1 cellular context compared by ENCODE assay signal in the genomic region with DNA sequence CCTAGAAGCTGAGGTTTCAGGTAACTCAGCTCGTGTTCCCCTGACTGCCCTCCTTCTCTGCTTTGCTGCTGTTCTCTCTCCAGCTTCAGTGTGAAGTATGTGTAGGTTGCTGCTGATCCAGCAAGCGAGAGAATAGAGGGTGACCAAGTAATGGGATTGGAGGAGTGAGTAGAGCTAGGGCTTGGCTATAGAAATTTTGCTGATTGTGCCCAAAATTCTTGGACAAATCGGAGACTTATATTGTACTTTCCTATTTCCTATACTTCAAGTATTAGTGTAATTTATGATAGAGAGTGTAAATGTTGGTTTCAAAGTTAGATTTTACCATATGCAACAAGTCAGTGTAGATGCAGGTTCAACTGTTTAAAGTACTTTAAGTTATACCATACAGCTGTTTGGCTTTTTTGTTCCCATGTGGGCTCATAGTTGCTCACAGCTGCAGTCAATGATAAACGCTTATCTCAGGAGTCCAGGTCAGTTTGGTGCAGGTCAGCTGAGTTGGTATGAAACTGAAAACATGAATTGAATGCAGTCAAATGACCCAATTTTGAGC.
A peak's percentile ranks its signal among the peaks of the same experiment; 100 is the strongest.
TF ChIP-seq lines count a peak whose summit lies in the region.

No MANE protein-coding gene starts in this region.

TF ChIP-seq in K562, 482 proteins besides CTCF, POLR2A, EP300 and RAD21 (continued from another document and continues in another):
- no peak for TF ChIP-seq ZBTB49 (CRISPR knock-in tag; IDR thresholded peaks at IDR 0.05; ENCODE audit: borderline replicate concordance)
- peak; percentile 58; the same call in 1 of the 2 replicates for TF ChIP-seq LCOR (CRISPR knock-in tag; IDR thresholded peaks at IDR 0.05)
- peak; percentile 68; the same call in 1 of the 2 replicates for TF ChIP-seq ADNP (tag; IDR thresholded peaks at IDR 0.05)
- TF ChIP-seq POLR2B (IDR thresholded peaks at IDR 0.05; ENCODE audit: low read depth, partially characterized antibody), result peak; percentile 41
- TF ChIP-seq NBN (IDR thresholded peaks at IDR 0.05; ENCODE audit: low read depth), result peak; percentile 97
- TF ChIP-seq ELF1 (tag; IDR thresholded peaks at IDR 0.05), result 0 out of 2 replicates have a peak, but pooled peaks have one; percentile 49
- TF ChIP-seq ZNF146 (CRISPR knock-in tag; IDR thresholded peaks at IDR 0.05; ENCODE audit: unreplicated experiment), result no peak
- TF ChIP-seq MTA1 (IDR thresholded peaks at IDR 0.05; ENCODE audit: borderline replicate concordance), result peak; percentile 56; the same call in 1 of the 2 replicates
- no peak for TF ChIP-seq RBBP5 (IDR thresholded peaks at IDR 0.05; ENCODE audit: borderline replicate concordance, insufficient read depth, low read length, poor library complexity, severe bottlenecking)
- TF ChIP-seq PHB2 (IDR thresholded peaks at IDR 0.05; ENCODE audit: low read depth), result peak; percentile 96
- TF ChIP-seq JUND (IDR thresholded peaks at IDR 0.05; ENCODE audit: borderline replicate concordance, low read depth, low read length), result peak; percentile 85; the same call in 1 of the 2 replicates
- TF ChIP-seq JUND (tag; IDR thresholded peaks at IDR 0.05; ENCODE audit: borderline replicate concordance, low read depth, low read length), result peak; percentile 50; the same call in 1 of the 3 replicates
- peak; percentile 23; the same call in 1 of the 2 replicates for TF ChIP-seq BCL6 (CRISPR knock-in tag; IDR thresholded peaks at IDR 0.05)
- TF ChIP-seq MNT (conservative IDR thresholded peaks at IDR 0.05), result peak; percentile 82 to 93
- TF ChIP-seq TCF7L2 (IDR thresholded peaks at IDR 0.05; ENCODE audit: low read depth, low read length), result no peak
- no peak for TF ChIP-seq ZNF232 (CRISPR knock-in tag; IDR thresholded peaks at IDR 0.05)
- no peak for TF ChIP-seq NCOA4 (IDR thresholded peaks at IDR 0.05; ENCODE audit: partially characterized antibody)
- TF ChIP-seq CCNT2 (IDR thresholded peaks at IDR 0.05; ENCODE audit: borderline replicate concordance, extremely low read depth, insufficient read length, low read depth, low read length), result peak; percentile 99
- peak; percentile 99 for TF ChIP-seq TAL1 (IDR thresholded peaks at IDR 0.05)
- no peak for TF ChIP-seq ARHGAP35 (IDR thresholded peaks at IDR 0.05; ENCODE audit: partially characterized antibody)
- TF ChIP-seq, protein P1, sequence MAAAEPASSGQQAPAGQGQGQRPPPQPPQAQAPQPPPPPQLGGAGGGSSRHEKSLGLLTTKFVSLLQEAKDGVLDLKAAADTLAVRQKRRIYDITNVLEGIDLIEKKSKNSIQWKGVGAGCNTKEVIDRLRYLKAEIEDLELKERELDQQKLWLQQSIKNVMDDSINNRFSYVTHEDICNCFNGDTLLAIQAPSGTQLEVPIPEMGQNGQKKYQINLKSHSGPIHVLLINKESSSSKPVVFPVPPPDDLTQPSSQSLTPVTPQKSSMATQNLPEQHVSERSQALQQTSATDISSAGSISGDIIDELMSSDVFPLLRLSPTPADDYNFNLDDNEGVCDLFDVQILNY (CRISPR knock-in tag; IDR thresholded peaks at IDR 0.05), result no peak
- no peak for TF ChIP-seq ZNF707 (CRISPR knock-in tag; conservative IDR thresholded peaks at IDR 0.05)
- TF ChIP-seq, protein P2, sequence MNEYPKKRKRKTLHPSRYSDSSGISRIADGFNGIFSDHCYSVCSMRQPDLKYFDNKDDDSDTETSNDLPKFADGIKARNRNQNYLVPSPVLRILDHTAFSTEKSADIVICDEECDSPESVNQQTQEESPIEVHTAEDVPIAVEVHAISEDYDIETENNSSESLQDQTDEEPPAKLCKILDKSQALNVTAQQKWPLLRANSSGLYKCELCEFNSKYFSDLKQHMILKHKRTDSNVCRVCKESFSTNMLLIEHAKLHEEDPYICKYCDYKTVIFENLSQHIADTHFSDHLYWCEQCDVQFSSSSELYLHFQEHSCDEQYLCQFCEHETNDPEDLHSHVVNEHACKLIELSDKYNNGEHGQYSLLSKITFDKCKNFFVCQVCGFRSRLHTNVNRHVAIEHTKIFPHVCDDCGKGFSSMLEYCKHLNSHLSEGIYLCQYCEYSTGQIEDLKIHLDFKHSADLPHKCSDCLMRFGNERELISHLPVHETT (CRISPR knock-in tag; conservative IDR thresholded peaks at IDR 0.05 in 1 of 2, IDR thresholded peaks at IDR 0.05 in 1 of 2), result peak in 1 of 2 experiments; percentile 75; a peak in 1 of 4 replicates
- TF ChIP-seq KAT8 (IDR thresholded peaks at IDR 0.05; ENCODE audit: low read depth), result no peak
- no peak for TF ChIP-seq JUNB (CRISPR knock-in tag; conservative IDR thresholded peaks at IDR 0.05)
- TF ChIP-seq ESRRA (IDR thresholded peaks at IDR 0.05; ENCODE audit: borderline replicate concordance, low read depth), result no peak; the same call in 1 of the 2 replicates
- TF ChIP-seq ATF7 (IDR thresholded peaks at IDR 0.05), result peak; percentile 48; the same call in 1 of the 2 replicates
- 0 out of 2 replicates have a peak, but pooled peaks have one; percentile 9 for TF ChIP-seq ZNF134 (CRISPR knock-in tag; conservative IDR thresholded peaks at IDR 0.05)
- no peak for TF ChIP-seq NUFIP1 (IDR thresholded peaks at IDR 0.05; ENCODE audit: partially characterized antibody)
- no peak for TF ChIP-seq ZNF224 (CRISPR knock-in tag; IDR thresholded peaks at IDR 0.05)
- no peak; the same call in 1 of the 2 replicates for TF ChIP-seq RUNX1 (IDR thresholded peaks at IDR 0.05; ENCODE audit: low read depth)
- TF ChIP-seq ZBTB7A (IDR thresholded peaks at IDR 0.05; ENCODE audit: borderline replicate concordance, control insufficient read depth, low read depth, low read length), result no peak
- no peak for TF ChIP-seq SAFB2 (IDR thresholded peaks at IDR 0.05; ENCODE audit: borderline replicate concordance, low read depth, low read length, severe bottlenecking)
- peak in 1 of 2 experiments; percentile 97; a peak in 2 of 4 replicates for TF ChIP-seq ZMIZ1 (IDR thresholded peaks at IDR 0.05; ENCODE audit: low read depth in 2 of 2, low read length in 2 of 2)
- TF ChIP-seq NR1H2 (CRISPR knock-in tag; IDR thresholded peaks at IDR 0.05), result no peak
- no peak for TF ChIP-seq ZBTB33 (CRISPR knock-in tag; IDR thresholded peaks at IDR 0.05)
- TF ChIP-seq, protein P3, sequence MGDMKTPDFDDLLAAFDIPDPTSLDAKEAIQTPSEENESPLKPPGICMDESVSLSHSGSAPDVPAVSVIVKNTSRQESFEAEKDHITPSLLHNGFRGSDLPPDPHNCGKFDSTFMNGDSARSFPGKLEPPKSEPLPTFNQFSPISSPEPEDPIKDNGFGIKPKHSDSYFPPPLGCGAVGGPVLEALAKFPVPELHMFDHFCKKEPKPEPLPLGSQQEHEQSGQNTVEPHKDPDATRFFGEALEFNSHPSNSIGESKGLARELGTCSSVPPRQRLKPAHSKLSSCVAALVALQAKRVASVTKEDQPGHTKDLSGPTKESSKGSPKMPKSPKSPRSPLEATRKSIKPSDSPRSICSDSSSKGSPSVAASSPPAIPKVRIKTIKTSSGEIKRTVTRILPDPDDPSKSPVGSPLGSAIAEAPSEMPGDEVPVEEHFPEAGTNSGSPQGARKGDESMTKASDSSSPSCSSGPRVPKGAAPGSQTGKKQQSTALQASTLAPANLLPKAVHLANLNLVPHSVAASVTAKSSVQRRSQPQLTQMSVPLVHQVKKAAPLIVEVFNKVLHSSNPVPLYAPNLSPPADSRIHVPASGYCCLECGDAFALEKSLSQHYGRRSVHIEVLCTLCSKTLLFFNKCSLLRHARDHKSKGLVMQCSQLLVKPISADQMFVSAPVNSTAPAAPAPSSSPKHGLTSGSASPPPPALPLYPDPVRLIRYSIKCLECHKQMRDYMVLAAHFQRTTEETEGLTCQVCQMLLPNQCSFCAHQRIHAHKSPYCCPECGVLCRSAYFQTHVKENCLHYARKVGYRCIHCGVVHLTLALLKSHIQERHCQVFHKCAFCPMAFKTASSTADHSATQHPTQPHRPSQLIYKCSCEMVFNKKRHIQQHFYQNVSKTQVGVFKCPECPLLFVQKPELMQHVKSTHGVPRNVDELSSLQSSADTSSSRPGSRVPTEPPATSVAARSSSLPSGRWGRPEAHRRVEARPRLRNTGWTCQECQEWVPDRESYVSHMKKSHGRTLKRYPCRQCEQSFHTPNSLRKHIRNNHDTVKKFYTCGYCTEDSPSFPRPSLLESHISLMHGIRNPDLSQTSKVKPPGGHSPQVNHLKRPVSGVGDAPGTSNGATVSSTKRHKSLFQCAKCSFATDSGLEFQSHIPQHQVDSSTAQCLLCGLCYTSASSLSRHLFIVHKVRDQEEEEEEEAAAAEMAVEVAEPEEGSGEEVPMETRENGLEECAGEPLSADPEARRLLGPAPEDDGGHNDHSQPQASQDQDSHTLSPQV (IDR thresholded peaks at IDR 0.05), result peak; percentile 69
- no peak for TF ChIP-seq THAP7 (CRISPR knock-in tag; IDR thresholded peaks at IDR 0.05)
- TF ChIP-seq BRD4 (IDR thresholded peaks at IDR 0.05), result no peak
- peak; percentile 78 for TF ChIP-seq CREM (IDR thresholded peaks at IDR 0.05; ENCODE audit: low read depth)
- TF ChIP-seq, protein P4, sequence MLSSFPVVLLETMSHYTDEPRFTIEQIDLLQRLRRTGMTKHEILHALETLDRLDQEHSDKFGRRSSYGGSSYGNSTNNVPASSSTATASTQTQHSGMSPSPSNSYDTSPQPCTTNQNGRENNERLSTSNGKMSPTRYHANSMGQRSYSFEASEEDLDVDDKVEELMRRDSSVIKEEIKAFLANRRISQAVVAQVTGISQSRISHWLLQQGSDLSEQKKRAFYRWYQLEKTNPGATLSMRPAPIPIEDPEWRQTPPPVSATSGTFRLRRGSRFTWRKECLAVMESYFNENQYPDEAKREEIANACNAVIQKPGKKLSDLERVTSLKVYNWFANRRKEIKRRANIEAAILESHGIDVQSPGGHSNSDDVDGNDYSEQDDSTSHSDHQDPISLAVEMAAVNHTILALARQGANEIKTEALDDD (IDR thresholded peaks at IDR 0.05), result peak; percentile 89
- 0 out of 4 replicates have a peak, but pooled peaks of 1 of the 2 experiments have one; percentile 32 for TF ChIP-seq FOXA3 (CRISPR knock-in tag; conservative IDR thresholded peaks at IDR 0.05 in 1 of 2, IDR thresholded peaks at IDR 0.05 in 1 of 2)
